ENCODE assay signal across 1 cellular context in the genomic region with DNA sequence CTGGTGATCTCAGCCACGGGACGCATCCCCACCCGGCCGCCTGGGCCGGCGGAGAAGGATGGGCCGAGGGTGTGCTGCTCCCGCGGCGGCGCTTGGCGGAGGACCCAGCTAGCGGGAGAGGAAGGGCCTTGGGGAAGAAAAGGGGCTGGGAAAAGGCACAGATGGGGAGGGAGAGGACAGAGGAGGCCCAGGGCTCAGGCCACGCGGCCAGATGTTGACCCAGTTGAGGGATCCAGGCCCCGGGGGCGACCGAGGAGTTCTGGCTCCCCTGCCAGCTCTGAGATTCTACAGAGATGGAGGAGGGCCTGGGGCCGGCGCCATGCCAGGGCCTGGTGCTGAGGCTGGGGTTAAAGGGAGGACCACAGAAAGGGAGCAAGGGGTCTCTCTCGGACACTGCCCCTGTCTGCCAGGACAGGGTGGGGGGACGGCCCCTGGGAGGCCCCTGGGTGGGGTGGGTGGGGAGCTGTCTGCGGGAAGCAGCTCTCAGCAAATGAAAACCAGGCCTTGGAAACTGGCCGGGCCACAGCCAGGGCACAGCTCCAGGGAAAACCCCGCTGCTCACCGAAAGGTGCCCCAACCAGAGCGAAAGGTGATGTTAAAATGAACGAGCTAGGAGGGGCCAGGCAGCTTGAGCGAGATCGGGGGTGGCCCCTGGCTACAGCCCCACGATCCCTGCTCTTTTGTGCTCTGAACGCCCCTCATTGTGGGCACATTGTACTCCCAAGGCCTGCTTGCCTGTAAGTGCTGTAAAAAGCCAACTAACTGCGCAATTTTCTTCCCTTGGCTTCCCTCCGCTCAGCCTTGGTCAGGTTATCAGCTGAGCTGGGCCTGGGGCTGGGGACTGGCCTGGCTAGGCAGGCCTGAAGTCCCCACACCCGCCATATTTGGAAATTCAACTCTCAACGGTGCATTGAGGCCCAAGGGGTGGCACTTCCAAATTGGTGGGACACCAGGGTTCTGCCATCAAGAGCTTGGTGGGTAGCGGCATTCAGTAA.
TF ChIP-seq lines count a peak whose summit lies in the region.

No MANE protein-coding gene starts in this region.

TF ChIP-seq in H1, 55 proteins besides CTCF, POLR2A, EP300 and RAD21:
- TF ChIP-seq CEBPB (IDR thresholded peaks at IDR 0.05; ENCODE audit: low read depth, low read length) (no peak), TAF7 (optimal IDR thresholded peaks at IDR 0.05; ENCODE audit: borderline replicate concordance, low read depth, low read length) (no peak), POLR2AphosphoS5 (IDR thresholded peaks at IDR 0.05; ENCODE audit: low read depth, low read length) (no peak)
- TF ChIP-seq, protein P1, sequence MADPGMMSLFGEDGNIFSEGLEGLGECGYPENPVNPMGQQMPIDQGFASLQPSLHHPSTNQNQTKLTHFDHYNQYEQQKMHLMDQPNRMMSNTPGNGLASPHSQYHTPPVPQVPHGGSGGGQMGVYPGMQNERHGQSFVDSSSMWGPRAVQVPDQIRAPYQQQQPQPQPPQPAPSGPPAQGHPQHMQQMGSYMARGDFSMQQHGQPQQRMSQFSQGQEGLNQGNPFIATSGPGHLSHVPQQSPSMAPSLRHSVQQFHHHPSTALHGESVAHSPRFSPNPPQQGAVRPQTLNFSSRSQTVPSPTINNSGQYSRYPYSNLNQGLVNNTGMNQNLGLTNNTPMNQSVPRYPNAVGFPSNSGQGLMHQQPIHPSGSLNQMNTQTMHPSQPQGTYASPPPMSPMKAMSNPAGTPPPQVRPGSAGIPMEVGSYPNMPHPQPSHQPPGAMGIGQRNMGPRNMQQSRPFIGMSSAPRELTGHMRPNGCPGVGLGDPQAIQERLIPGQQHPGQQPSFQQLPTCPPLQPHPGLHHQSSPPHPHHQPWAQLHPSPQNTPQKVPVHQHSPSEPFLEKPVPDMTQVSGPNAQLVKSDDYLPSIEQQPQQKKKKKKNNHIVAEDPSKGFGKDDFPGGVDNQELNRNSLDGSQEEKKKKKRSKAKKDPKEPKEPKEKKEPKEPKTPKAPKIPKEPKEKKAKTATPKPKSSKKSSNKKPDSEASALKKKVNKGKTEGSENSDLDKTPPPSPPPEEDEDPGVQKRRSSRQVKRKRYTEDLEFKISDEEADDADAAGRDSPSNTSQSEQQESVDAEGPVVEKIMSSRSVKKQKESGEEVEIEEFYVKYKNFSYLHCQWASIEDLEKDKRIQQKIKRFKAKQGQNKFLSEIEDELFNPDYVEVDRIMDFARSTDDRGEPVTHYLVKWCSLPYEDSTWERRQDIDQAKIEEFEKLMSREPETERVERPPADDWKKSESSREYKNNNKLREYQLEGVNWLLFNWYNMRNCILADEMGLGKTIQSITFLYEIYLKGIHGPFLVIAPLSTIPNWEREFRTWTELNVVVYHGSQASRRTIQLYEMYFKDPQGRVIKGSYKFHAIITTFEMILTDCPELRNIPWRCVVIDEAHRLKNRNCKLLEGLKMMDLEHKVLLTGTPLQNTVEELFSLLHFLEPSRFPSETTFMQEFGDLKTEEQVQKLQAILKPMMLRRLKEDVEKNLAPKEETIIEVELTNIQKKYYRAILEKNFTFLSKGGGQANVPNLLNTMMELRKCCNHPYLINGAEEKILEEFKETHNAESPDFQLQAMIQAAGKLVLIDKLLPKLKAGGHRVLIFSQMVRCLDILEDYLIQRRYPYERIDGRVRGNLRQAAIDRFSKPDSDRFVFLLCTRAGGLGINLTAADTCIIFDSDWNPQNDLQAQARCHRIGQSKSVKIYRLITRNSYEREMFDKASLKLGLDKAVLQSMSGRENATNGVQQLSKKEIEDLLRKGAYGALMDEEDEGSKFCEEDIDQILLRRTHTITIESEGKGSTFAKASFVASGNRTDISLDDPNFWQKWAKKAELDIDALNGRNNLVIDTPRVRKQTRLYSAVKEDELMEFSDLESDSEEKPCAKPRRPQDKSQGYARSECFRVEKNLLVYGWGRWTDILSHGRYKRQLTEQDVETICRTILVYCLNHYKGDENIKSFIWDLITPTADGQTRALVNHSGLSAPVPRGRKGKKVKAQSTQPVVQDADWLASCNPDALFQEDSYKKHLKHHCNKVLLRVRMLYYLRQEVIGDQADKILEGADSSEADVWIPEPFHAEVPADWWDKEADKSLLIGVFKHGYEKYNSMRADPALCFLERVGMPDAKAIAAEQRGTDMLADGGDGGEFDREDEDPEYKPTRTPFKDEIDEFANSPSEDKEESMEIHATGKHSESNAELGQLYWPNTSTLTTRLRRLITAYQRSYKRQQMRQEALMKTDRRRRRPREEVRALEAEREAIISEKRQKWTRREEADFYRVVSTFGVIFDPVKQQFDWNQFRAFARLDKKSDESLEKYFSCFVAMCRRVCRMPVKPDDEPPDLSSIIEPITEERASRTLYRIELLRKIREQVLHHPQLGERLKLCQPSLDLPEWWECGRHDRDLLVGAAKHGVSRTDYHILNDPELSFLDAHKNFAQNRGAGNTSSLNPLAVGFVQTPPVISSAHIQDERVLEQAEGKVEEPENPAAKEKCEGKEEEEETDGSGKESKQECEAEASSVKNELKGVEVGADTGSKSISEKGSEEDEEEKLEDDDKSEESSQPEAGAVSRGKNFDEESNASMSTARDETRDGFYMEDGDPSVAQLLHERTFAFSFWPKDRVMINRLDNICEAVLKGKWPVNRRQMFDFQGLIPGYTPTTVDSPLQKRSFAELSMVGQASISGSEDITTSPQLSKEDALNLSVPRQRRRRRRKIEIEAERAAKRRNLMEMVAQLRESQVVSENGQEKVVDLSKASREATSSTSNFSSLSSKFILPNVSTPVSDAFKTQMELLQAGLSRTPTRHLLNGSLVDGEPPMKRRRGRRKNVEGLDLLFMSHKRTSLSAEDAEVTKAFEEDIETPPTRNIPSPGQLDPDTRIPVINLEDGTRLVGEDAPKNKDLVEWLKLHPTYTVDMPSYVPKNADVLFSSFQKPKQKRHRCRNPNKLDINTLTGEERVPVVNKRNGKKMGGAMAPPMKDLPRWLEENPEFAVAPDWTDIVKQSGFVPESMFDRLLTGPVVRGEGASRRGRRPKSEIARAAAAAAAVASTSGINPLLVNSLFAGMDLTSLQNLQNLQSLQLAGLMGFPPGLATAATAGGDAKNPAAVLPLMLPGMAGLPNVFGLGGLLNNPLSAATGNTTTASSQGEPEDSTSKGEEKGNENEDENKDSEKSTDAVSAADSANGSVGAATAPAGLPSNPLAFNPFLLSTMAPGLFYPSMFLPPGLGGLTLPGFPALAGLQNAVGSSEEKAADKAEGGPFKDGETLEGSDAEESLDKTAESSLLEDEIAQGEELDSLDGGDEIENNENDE (IDR thresholded peaks at IDR 0.05; ENCODE audit: insufficient replicate concordance, low read length): no peak
TF ChIP-seq in H1: peak in this region for 0.
